ENCODE assay signal across 8 cellular contexts in genomic region chr1:61081637-61082335, GRCh38. TPM values are rescaled to one million over a fixed set of nuclear protein-coding genes. Genes with fewer than 3 reads are reported as not detected.
DNase-seq lines count a peak whose midpoint lies in the region; ATAC-seq and TF ChIP-seq lines count a peak whose summit lies in the region.

No MANE protein-coding gene starts in this region.

- no peaks in the 10 kb centered on the region for H3K9me2 ChIP-seq in SU-DHL-6 (replicated peaks; ENCODE audit: insufficient read depth, low read length)

- H3K4me2 ChIP-seq in SU-DHL-6 (ENCODE audit: low read depth, low read length, poor library complexity, severe bottlenecking) = peak overlapping the region; percentile 73

- H3K4me1 ChIP-seq in rectal smooth muscle tissue (ENCODE audit: control insufficient read depth, insufficient read depth, low read length) = peaks cover 30% of the 10 kb centered on the region

- no peaks in the 10 kb centered on the region for H3K9me3 ChIP-seq in SU-DHL-6 (ENCODE audit: insufficient read depth, low read length)

- H3K36me3 ChIP-seq in SU-DHL-6 (ENCODE audit: low read length) = peaks cover 3% of the 10 kb centered on the region; the same call in 1 of the 2 replicates
- no peaks in the 10 kb centered on the region for H3K36me3 ChIP-seq in rectal smooth muscle tissue (ENCODE audit: control insufficient read depth, insufficient read depth, low read length)

- in situ Hi-C loops in GM13977 (cut with MboI; ENCODE audit: low pct_unique_long_range_greater_than_20kb, low sequenced_read_pairs, unreplicated experiment) = no loop called here

- H3K79me2 ChIP-seq in SU-DHL-6 (ENCODE audit: insufficient read depth, low read length) = no peaks in the 10 kb centered on the region; the same call in 1 of the 2 replicates

- H3K9ac ChIP-seq in SU-DHL-6 (ENCODE audit: low read length) (peak overlapping the region; percentile 70), rectal smooth muscle tissue (ENCODE audit: low read length) (peak overlapping the region; percentile 51)

- no peaks in the 10 kb centered on the region for H3K27me3 ChIP-seq in SU-DHL-6 (ENCODE audit: low read length)
- no peaks in the 10 kb centered on the region for H3K27me3 ChIP-seq in rectal smooth muscle tissue (ENCODE audit: control insufficient read depth, insufficient read depth, low read length)

- DNase-seq in HT1080 (ENCODE audit: low read depth) = peak; percentile 46
- peak; percentile 63 to 64 for DNase-seq in hippocampal formation (lab: John Stamatoyannopoulos, UW)
- no peak for DNase-seq in GM13977 (ENCODE audit: low spot score)

- H4K20me1 ChIP-seq in SU-DHL-6 (ENCODE audit: low read depth, low read length) = peaks cover 20% of the 10 kb centered on the region; the same call in 1 of the 2 replicates

- H3F3A ChIP-seq in SU-DHL-6 (ENCODE audit: insufficient read depth) = peaks cover 53% of the 10 kb centered on the region

- H2AFZ ChIP-seq in SU-DHL-6 (ENCODE audit: low read depth, low read length, severe bottlenecking) = peak overlapping the region; percentile 72

- H3K27ac ChIP-seq in 22Rv1 = peak overlapping the region; percentile 97
- peak overlapping the region; percentile 28 for H3K27ac ChIP-seq in SU-DHL-6 (ENCODE audit: low read depth, low read length)
- peak overlapping the region; percentile 44 for H3K27ac ChIP-seq in angular gyrus (ENCODE audit: low read depth, low read length)
- peak overlapping the region; percentile 69 for H3K27ac ChIP-seq in rectal smooth muscle tissue (ENCODE audit: low read depth, low read length)

- ATAC-seq in HG03457 (IDR thresholded peaks at IDR 0.05; ENCODE audit: unreplicated experiment) = no peak

- TF ChIP-seq CTCF in 22Rv1 (IDR thresholded peaks at IDR 0.05) (no peak), SU-DHL-6 (IDR thresholded peaks at IDR 0.05; ENCODE audit: insufficient read depth, low read length, poor library complexity, severe bottlenecking) (no peak), GM13977 (IDR thresholded peaks at IDR 0.05; ENCODE audit: extremely low read depth, insufficient read depth, missing control alignments) (no peak)

- H3K4me3 ChIP-seq in SU-DHL-6 (ENCODE audit: insufficient read depth, low read length, poor library complexity, severe bottlenecking) = peak overlapping the region; percentile 72
- peak overlapping the region; percentile 96 for H3K4me3 ChIP-seq in rectal smooth muscle tissue (ENCODE audit: low read length)

RNA-seq across cellular contexts. Expression of gene NFIA, which starts 0.6 kb away (rescaled TPM):
- total RNA-seq in HT1080 (2014; rRNA removed; shearing (Covaris generic)) = 3.4 and 6.3 TPM in 2 replicates
- 3.8 and 5.1 TPM in 2 replicates for polyA plus RNA-seq in HT1080 (2015; cell fraction: cytosol; rRNA removed)
- 4.9 and 6.9 TPM in 2 replicates for polyA plus RNA-seq in HT1080 (2015; cell fraction: nucleus; rRNA removed)

Comparison
In these comparisons a context has a peak if more than half of its experiments do, and no peak if none do; other contexts are left out.
1. H3K27ac ChIP-seq: peak in every context shown above with its lines; median percentile 97 in 22Rv1; 69 in rectal smooth muscle tissue; 44 in angular gyrus; 28 in SU-DHL-6.